In the genomic region with DNA sequence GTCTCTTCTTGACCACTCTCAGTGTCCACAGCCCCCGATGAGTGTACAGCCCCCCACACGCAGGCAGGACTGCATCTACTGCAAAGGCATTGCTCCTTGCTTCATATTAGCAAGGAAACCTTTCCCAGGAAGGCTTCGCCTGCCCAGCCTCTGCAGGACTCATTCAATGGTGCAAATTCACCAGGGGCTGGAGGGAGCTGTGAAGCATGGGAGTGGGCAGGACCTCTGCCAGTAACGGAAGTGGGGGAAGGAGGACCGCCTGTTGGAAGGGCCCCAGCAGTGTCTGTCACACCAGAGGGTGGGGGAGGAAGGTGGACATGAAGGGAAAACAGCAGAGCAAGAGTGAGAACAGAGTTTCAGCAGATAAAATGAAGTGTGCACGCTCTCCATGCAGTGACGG, we compare ENCODE assay signal across 25 cellular contexts. TPM values are rescaled to one million over a fixed set of nuclear protein-coding genes. Genes with fewer than 3 reads are reported as not detected.
"Had no signal": no experiment of that assay in that cellular context is flagged by ENCODE, and none has a peak within 500 bp of the region (broad histone marks: within the 10 kb centered on the region; RNA-seq: fewer than 3 reads in every experiment).

No MANE protein-coding gene starts in this region.

- DNase-seq: activated B cell treated with CpG ODN at 0.5 μM for 24 hours; activated effector memory CD4-positive, alpha-beta T cell treated with anti-CD3 and anti-CD28 coated beads, Interleukin-2, amount 50 U/mL, for 16 hours; amniotic stem cell; body of pancreas; cortex of kidney; effector CD4-positive, alpha-beta T cell; esophagus squamous epithelium; islet precursor cell; naive thymus-derived CD4-positive, alpha-beta T cell; stimulated activated CD4-positive, alpha-beta T cell treated with anti-CD3 and anti-CD28 coated beads, Interleukin-15, amount 100 ng/mL, for 24 hours; stimulated activated CD4-positive, alpha-beta T cell treated with anti-CD3 and anti-CD28 coated beads, Interleukin-4, amount 100 ng/mL, for 1 hour; stimulated activated naive B cell treated with anti-CD40 and anti-IgM and Interleukin-4, amounts not matched to agents 10 μg/mL and 1 μg/mL and 100 μg/mL, for 72 hours; substantia nigra had no signal

- H3K27ac ChIP-seq: body of pancreas, esophagus squamous epithelium, hepatocyte, right atrium auricular region, skin epidermis, tibial nerve, vagina had no signal

- H3K9me3 Mint-ChIP-seq: activated B cell treated with CpG ODN at 0.5 μM for 24 hours; activated naive CD4-positive, alpha-beta T cell treated with anti-CD3 and anti-CD28 coated beads, Interleukin-2, amount 50 U/mL, for 24 hours; central memory CD8-positive, alpha-beta T cell; naive thymus-derived CD4-positive, alpha-beta T cell; stimulated activated naive B cell treated with anti-CD40 and anti-IgM and Interleukin-4, amounts not matched to agents 10 μg/mL and 1 μg/mL and 100 μg/mL, for 72 hours; T-helper 2 cell treated with Interferon-gamma antibody and Interleukin-4, amounts not matched to agents 5 μg/mL and 100 μg/mL, for 36 hours had no signal

- H3K9me3 ChIP-seq: body of pancreas, esophagus squamous epithelium, right atrium auricular region, tibial nerve, vagina had no signal

- H3K36me3 ChIP-seq: right atrium auricular region had no signal

- H3K27me3 Mint-ChIP-seq: activated B cell treated with CpG ODN at 0.5 μM for 24 hours; activated naive CD4-positive, alpha-beta T cell treated with anti-CD3 and anti-CD28 coated beads, Interleukin-2, amount 50 U/mL, for 24 hours; central memory CD8-positive, alpha-beta T cell; naive thymus-derived CD4-positive, alpha-beta T cell; progenitor cell of endocrine pancreas; stimulated activated naive B cell treated with anti-CD40 and anti-IgM and Interleukin-4, amounts not matched to agents 10 μg/mL and 1 μg/mL and 100 μg/mL, for 72 hours had no signal

- H3K4me3 ChIP-seq: body of pancreas, esophagus squamous epithelium, hepatocyte, right atrium auricular region, skin epidermis, tibial nerve, vagina had no signal

- ATAC-seq: body of pancreas; left lobe of liver; naive thymus-derived CD4-positive, alpha-beta T cell; stimulated activated naive B cell treated with anti-CD40 and anti-IgM and Interleukin-4, amounts not matched to agents 10 μg/mL and 1 μg/mL and 100 μg/mL, for 72 hours had no signal

- H2AFZ ChIP-seq: hepatocyte had no signal

- H3K27me3 ChIP-seq: body of pancreas, esophagus squamous epithelium, hepatocyte, right atrium auricular region, tibial nerve, vagina had no signal

- H3K27ac Mint-ChIP-seq: activated B cell treated with CpG ODN at 0.5 μM for 24 hours; progenitor cell of endocrine pancreas; stimulated activated naive B cell treated with anti-CD40 and anti-IgM and Interleukin-4, amounts not matched to agents 10 μg/mL and 1 μg/mL and 100 μg/mL, for 72 hours; T-helper 2 cell treated with Interferon-gamma antibody and Interleukin-4, amounts not matched to agents 5 μg/mL and 100 μg/mL, for 36 hours had no signal

- H3K4me3 Mint-ChIP-seq: central memory CD8-positive, alpha-beta T cell; stimulated activated naive B cell treated with anti-CD40 and anti-IgM and Interleukin-4, amounts not matched to agents 10 μg/mL and 1 μg/mL and 100 μg/mL, for 72 hours had no signal

RNA-seq across cellular contexts. Expression of gene DPEP1, which starts 46.7 kb away (rescaled TPM):
- total RNA-seq: activated B cell treated with CpG ODN at 0.5 μM for 24 hours; fibroblast of villous mesenchyme; mononuclear cell; naive thymus-derived CD4-positive, alpha-beta T cell; vagina had no signal
- polyA plus RNA-seq: naive thymus-derived CD4-positive, alpha-beta T cell had no signal
